8 cellular contexts compared by ENCODE assay signal in genomic region chr9:110048976-110049698, GRCh38.
DNase-seq lines count a peak whose midpoint lies in the region; TF ChIP-seq lines count a peak whose summit lies in the region.

No MANE protein-coding gene starts in this region.

- H3K4me3 Mint-ChIP-seq in glutamatergic neuron (ENCODE audit: unreplicated experiment) = peak overlapping the region; percentile 99

- peaks cover 19% of the 10 kb centered on the region for H3K4me1 ChIP-seq in GM23248 (ENCODE audit: insufficient read depth)

- no peak for TF ChIP-seq CTCF in glutamatergic neuron (IDR thresholded peaks at IDR 0.05; ENCODE audit: partially characterized antibody, unreplicated experiment)

- peak overlapping the region; percentile 91 for H3K27ac Mint-ChIP-seq in glutamatergic neuron (ENCODE audit: unreplicated experiment)

- H3K27me3 ChIP-seq in GM23248 (replicated peaks; ENCODE audit: insufficient read depth) = no peaks in the 10 kb centered on the region

- H3K9me3 ChIP-seq in GM23248 (ENCODE audit: low read depth) = no peaks in the 10 kb centered on the region

- 1% methylated on average over 29 to 35 of the region's 35 CpGs for WGBS in GM23248 (ENCODE audit: low coverage in 1 of 2, low lambda C conversion rate in 2 of 2, missing lambda C conversion rate in 2 of 2), 2 experiments

- DNase-seq in EL (peak; percentile 52), GM23248 (peak; percentile 66), NAMALWA (ENCODE audit: low spot score) (peak; percentile 50), glutamatergic neuron (peak; percentile 45), posterior vena cava (ENCODE audit: low spot score) (peak; percentile 81), inferior parietal cortex (ENCODE audit: extremely low spot score) (no peak), mucosa of gallbladder (ENCODE audit: low spot score) (no peak)
- peak; percentile 50 to 56 for DNase-seq in activated T-cell treated with anti-CD3 and anti-CD28 coated beads, Interleukin-2, amount 50 U/mL, for 48 hours

- peaks cover 16% of the 10 kb centered on the region for H4K20me1 ChIP-seq in GM23248 (ENCODE audit: insufficient read depth)

- peaks cover 22% of the 10 kb centered on the region for H3K9me3 Mint-ChIP-seq in glutamatergic neuron (ENCODE audit: unreplicated experiment)

- H3K9me2 ChIP-seq in GM23248 (ENCODE audit: insufficient read depth) = no peaks in the 10 kb centered on the region

- peaks cover 30% of the 10 kb centered on the region for H3K4me1 Mint-ChIP-seq in glutamatergic neuron (ENCODE audit: low read depth, unreplicated experiment)

- H3K4me2 ChIP-seq in GM23248 (ENCODE audit: unreplicated experiment) = peak overlapping the region; percentile 87

- peaks cover 35% of the 10 kb centered on the region for H3F3A ChIP-seq in GM23248 (ENCODE audit: insufficient read depth)

- in situ Hi-C loops in GM23248 (cut with MboI) = no loop called here

- H3K27me3 Mint-ChIP-seq in glutamatergic neuron (ENCODE audit: unreplicated experiment) = peaks cover 19% of the 10 kb centered on the region

- peak overlapping the region; percentile 68 for H3K27ac ChIP-seq in GM23248

- peaks cover 68% of the 10 kb centered on the region for H3K79me2 ChIP-seq in GM23248 (ENCODE audit: insufficient read depth)

- H3K36me3 ChIP-seq in GM23248 (ENCODE audit: low read depth) = peaks cover 4% of the 10 kb centered on the region; the same call in 1 of the 2 replicates

- H3K36me3 Mint-ChIP-seq in glutamatergic neuron (ENCODE audit: unreplicated experiment) = peaks cover under 1% of the 10 kb centered on the region

- intact Hi-C loops in posterior vena cava (cut with DNase I) = no loop called here

- H2AFZ ChIP-seq in GM23248 = no peak overlapping the region

- H3K9ac ChIP-seq in GM23248 = peak overlapping the region; percentile 91

- H3K4me3 ChIP-seq in GM23248 = peak overlapping the region; percentile 97

Comparison
In these comparisons a context has a peak if more than half of its experiments do, and no peak if none do; other contexts are left out.
1. DNase-seq: peak in EL (single experiment), GM23248 (single experiment), NAMALWA (single experiment), activated T-cell treated with anti-CD3 and anti-CD28 coated beads, Interleukin-2, amount 50 U/mL, for 48 hours (2 of 2), glutamatergic neuron (single experiment) and posterior vena cava (single experiment); none in inferior parietal cortex (single experiment) and mucosa of gallbladder (single experiment).